In the genomic region with DNA sequence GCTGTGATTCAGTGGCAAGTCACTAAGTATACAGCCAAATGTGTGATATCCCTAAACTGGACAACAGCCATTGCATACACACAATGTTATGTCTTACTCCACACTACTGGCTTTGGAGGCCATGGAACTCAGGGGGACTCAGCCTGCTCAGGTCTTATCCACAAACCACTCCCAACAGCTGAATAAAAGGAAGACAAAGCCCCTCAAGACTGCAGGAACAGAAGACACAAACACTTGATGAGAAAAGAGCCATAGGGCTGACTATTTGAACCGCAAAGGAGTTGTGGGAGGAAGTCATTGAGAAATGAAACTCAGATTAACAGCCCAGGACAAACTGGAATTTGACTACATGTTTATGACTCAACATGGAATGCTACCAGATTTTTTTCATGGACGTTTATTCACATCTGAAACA, we compare ENCODE assay signal across 12 cellular contexts. TPM values are rescaled to one million over a fixed set of nuclear protein-coding genes. Genes with fewer than 3 reads are reported as not detected.
DNase-seq lines count a peak whose midpoint lies in the region; ATAC-seq, FAIRE-seq and TF ChIP-seq lines count a peak whose summit lies in the region.
"Had no signal": no experiment of that assay in that cellular context is flagged by ENCODE, and none has a peak within 500 bp of the region (broad histone marks: within the 10 kb centered on the region; RNA-seq: fewer than 3 reads in every experiment).

No MANE protein-coding gene starts in this region.

- intact Hi-C loops in activated T-helper 2 cell treated with anti-CD3 and anti-CD28 coated beads, Interferon-gamma antibody, Interleukin-2, Interleukin-4, amounts not matched to agents 10 μg/mL and 5 μg/mL and 100 μg/mL, durations not matched to agents 14 hours and 24 hours and 36 hours (cut with micrococcal nuclease): no loop called here

- no peak for ATAC-seq in stimulated activated naive CD8-positive, alpha-beta T cell treated with anti-CD3 and anti-CD28 coated beads, Interleukin-15, Interleukin-2, amounts not matched to agents 100 U/mL and 50 U/mL, for 24 hours
- ATAC-seq in HG02610 (IDR thresholded peaks at IDR 0.05; ENCODE audit: unreplicated experiment): no peak
- ATAC-seq: stimulated activated memory B cell treated with anti-CD40 and anti-IgM and Interleukin-4, amounts not matched to agents 10 μg/mL and 1 μg/mL and 100 μg/mL, for 72 hours had no signal

- no peaks in the 10 kb centered on the region for H3K9me3 Mint-ChIP-seq in stimulated activated naive CD8-positive, alpha-beta T cell treated with anti-CD3 and anti-CD28 coated beads, Interleukin-15, Interleukin-2, amounts not matched to agents 100 ng/mL and 50 ng/mL, for 24 hours
- H3K9me3 Mint-ChIP-seq in activated T-helper 2 cell treated with anti-CD3 and anti-CD28 coated beads, Interferon-gamma antibody, Interleukin-2, Interleukin-4, amounts not matched to agents 10 μg/mL and 5 μg/mL and 100 μg/mL, durations not matched to agents 14 hours and 24 hours and 36 hours: peaks cover 9% of the 10 kb centered on the region
- H3K9me3 Mint-ChIP-seq: dendritic cell treated with granulocyte-macrophage colony-stimulating factor and Interleukin-4, amounts not matched to agents 40 ng/mL and 50 ng/mL, for 4 days; stimulated activated memory B cell treated with anti-CD40 and anti-IgM and Interleukin-4, amounts not matched to agents 10 μg/mL and 1 μg/mL and 100 μg/mL, for 72 hours had no signal

- CTCF ChIA-PET in HEK293T (lab: Yijun Ruan, JAX): no interaction called here

- no peak for FAIRE-seq in GM12892 (lab: Jason Lieb, UNC)

- DNase-seq in stimulated activated naive CD8-positive, alpha-beta T cell treated with anti-CD3 and anti-CD28 coated beads, Interleukin-15, Interleukin-2, amounts not matched to agents 100 U/mL and 50 U/mL, for 24 hours: no peak
- DNase-seq in activated T-helper 2 cell treated with anti-CD3 and anti-CD28 coated beads, Interferon-gamma antibody, Interleukin-2, Interleukin-4, amounts not matched to agents 10 μg/mL and 5 μg/mL and 100 μg/mL, durations not matched to agents 14 hours and 24 hours and 36 hours (ENCODE audit: low spot score): no peak
- DNase-seq in kidney glomerular epithelial cell (lab: John Stamatoyannopoulos, UW) (peak; percentile 86), HEK293T (ENCODE audit: extremely low spot score) (no peak), GM12892 (ENCODE audit: insufficient read length) (no peak), NCI-H2029 treated with DMSO at 0.1 percent for 48 hours (lab: John Stamatoyannopoulos, UW) (no peak)
- DNase-seq: COR-L47, nucleus accumbens had no signal

- H3K4me1 Mint-ChIP-seq in stimulated activated naive CD8-positive, alpha-beta T cell treated with anti-CD3 and anti-CD28 coated beads, Interleukin-15, Interleukin-2, amounts not matched to agents 100 ng/mL and 50 ng/mL, for 24 hours (ENCODE audit: low read depth): peaks cover 53% of the 10 kb centered on the region
- peaks cover 60% of the 10 kb centered on the region for H3K4me1 Mint-ChIP-seq in activated T-helper 2 cell treated with anti-CD3 and anti-CD28 coated beads, Interferon-gamma antibody, Interleukin-2, Interleukin-4, amounts not matched to agents 10 μg/mL and 5 μg/mL and 100 μg/mL, durations not matched to agents 14 hours and 24 hours and 36 hours (ENCODE audit: low read depth)

- H3K4me3 Mint-ChIP-seq in stimulated activated naive CD8-positive, alpha-beta T cell treated with anti-CD3 and anti-CD28 coated beads, Interleukin-15, Interleukin-2, amounts not matched to agents 100 ng/mL and 50 ng/mL, for 24 hours: no peak overlapping the region
- no peak overlapping the region for H3K4me3 Mint-ChIP-seq in activated T-helper 2 cell treated with anti-CD3 and anti-CD28 coated beads, Interferon-gamma antibody, Interleukin-2, Interleukin-4, amounts not matched to agents 10 μg/mL and 5 μg/mL and 100 μg/mL, durations not matched to agents 14 hours and 24 hours and 36 hours (ENCODE audit: low read depth)
- H3K4me3 Mint-ChIP-seq: stimulated activated memory B cell treated with anti-CD40 and anti-IgM and Interleukin-4, amounts not matched to agents 10 μg/mL and 1 μg/mL and 100 μg/mL, for 72 hours had no signal

- POLR2A ChIA-PET in HEK293T (lab: Yijun Ruan, JAX): no interaction called here

- no peak for TF ChIP-seq POLR2A in GM12892 (IDR thresholded peaks at IDR 0.05; ENCODE audit: low read depth, low read length)

- no peaks in the 10 kb centered on the region for H3K36me3 Mint-ChIP-seq in stimulated activated naive CD8-positive, alpha-beta T cell treated with anti-CD3 and anti-CD28 coated beads, Interleukin-15, Interleukin-2, amounts not matched to agents 100 ng/mL and 50 ng/mL, for 24 hours (ENCODE audit: low read depth)
- H3K36me3 Mint-ChIP-seq in activated T-helper 2 cell treated with anti-CD3 and anti-CD28 coated beads, Interferon-gamma antibody, Interleukin-2, Interleukin-4, amounts not matched to agents 10 μg/mL and 5 μg/mL and 100 μg/mL, durations not matched to agents 14 hours and 24 hours and 36 hours (ENCODE audit: low read depth): peaks cover 33% of the 10 kb centered on the region
- H3K36me3 Mint-ChIP-seq: stimulated activated memory B cell treated with anti-CD40 and anti-IgM and Interleukin-4, amounts not matched to agents 10 μg/mL and 1 μg/mL and 100 μg/mL, for 72 hours had no signal

- no peaks in the 10 kb centered on the region for H3K27me3 Mint-ChIP-seq in stimulated activated naive CD8-positive, alpha-beta T cell treated with anti-CD3 and anti-CD28 coated beads, Interleukin-15, Interleukin-2, amounts not matched to agents 100 ng/mL and 50 ng/mL, for 24 hours
- no peaks in the 10 kb centered on the region for H3K27me3 Mint-ChIP-seq in activated T-helper 2 cell treated with anti-CD3 and anti-CD28 coated beads, Interferon-gamma antibody, Interleukin-2, Interleukin-4, amounts not matched to agents 10 μg/mL and 5 μg/mL and 100 μg/mL, durations not matched to agents 14 hours and 24 hours and 36 hours (ENCODE audit: low read depth)

- peak overlapping the region; percentile 65 for H3K27ac Mint-ChIP-seq in stimulated activated naive CD8-positive, alpha-beta T cell treated with anti-CD3 and anti-CD28 coated beads, Interleukin-15, Interleukin-2, amounts not matched to agents 100 ng/mL and 50 ng/mL, for 24 hours
- peak overlapping the region; percentile 26 for H3K27ac Mint-ChIP-seq in activated T-helper 2 cell treated with anti-CD3 and anti-CD28 coated beads, Interferon-gamma antibody, Interleukin-2, Interleukin-4, amounts not matched to agents 10 μg/mL and 5 μg/mL and 100 μg/mL, durations not matched to agents 14 hours and 24 hours and 36 hours
- H3K27ac Mint-ChIP-seq: dendritic cell treated with granulocyte-macrophage colony-stimulating factor and Interleukin-4, amounts not matched to agents 40 ng/mL and 50 ng/mL, for 4 days; stimulated activated memory B cell treated with anti-CD40 and anti-IgM and Interleukin-4, amounts not matched to agents 10 μg/mL and 1 μg/mL and 100 μg/mL, for 72 hours had no signal

TF ChIP-seq in HEK293T, 16 proteins besides CTCF, POLR2A, EP300 and RAD21:
- no peak for TF ChIP-seq SUZ12 (IDR thresholded peaks at IDR 0.05)
- TF ChIP-seq, protein P1, sequence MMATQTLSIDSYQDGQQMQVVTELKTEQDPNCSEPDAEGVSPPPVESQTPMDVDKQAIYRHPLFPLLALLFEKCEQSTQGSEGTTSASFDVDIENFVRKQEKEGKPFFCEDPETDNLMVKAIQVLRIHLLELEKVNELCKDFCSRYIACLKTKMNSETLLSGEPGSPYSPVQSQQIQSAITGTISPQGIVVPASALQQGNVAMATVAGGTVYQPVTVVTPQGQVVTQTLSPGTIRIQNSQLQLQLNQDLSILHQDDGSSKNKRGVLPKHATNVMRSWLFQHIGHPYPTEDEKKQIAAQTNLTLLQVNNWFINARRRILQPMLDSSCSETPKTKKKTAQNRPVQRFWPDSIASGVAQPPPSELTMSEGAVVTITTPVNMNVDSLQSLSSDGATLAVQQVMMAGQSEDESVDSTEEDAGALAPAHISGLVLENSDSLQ (IDR thresholded peaks at IDR 0.05): no peak
- no peak for TF ChIP-seq FOXK2 (IDR thresholded peaks at IDR 0.05)
- no peak for TF ChIP-seq BHLHE40 (IDR thresholded peaks at IDR 0.05; ENCODE audit: borderline replicate concordance)
- no peak for TF ChIP-seq CTBP1 (IDR thresholded peaks at IDR 0.05; ENCODE audit: borderline replicate concordance)
- TF ChIP-seq SP1 (IDR thresholded peaks at IDR 0.05): no peak
- TF ChIP-seq NFRKB (IDR thresholded peaks at IDR 0.05): no peak
- TF ChIP-seq ARNT (IDR thresholded peaks at IDR 0.05): no peak
- no peak for TF ChIP-seq HDGF (IDR thresholded peaks at IDR 0.05; ENCODE audit: borderline replicate concordance)
- no peak for TF ChIP-seq FOXM1 (IDR thresholded peaks at IDR 0.05; ENCODE audit: borderline replicate concordance)
- no peak for TF ChIP-seq LEF1 (IDR thresholded peaks at IDR 0.05; ENCODE audit: borderline replicate concordance)
- no peak for TF ChIP-seq TARDBP (IDR thresholded peaks at IDR 0.05)
- no peak for TF ChIP-seq L3MBTL2 (conservative IDR thresholded peaks at IDR 0.05)
- no peak for TF ChIP-seq FOXA1 (IDR thresholded peaks at IDR 0.05)
- no peak for TF ChIP-seq ZNF384 (IDR thresholded peaks at IDR 0.05)
- no peak for TF ChIP-seq ELF4 (IDR thresholded peaks at IDR 0.05)

RNA-seq across cellular contexts. Expression of a gene that starts 40.9 kb away (rescaled TPM):
- 53.3 and 54.1 TPM in 2 replicates for total RNA-seq in activated T-helper 2 cell treated with anti-CD3 and anti-CD28 coated beads, Interferon-gamma antibody, Interleukin-2, Interleukin-4, amounts not matched to agents 10 μg/mL and 5 μg/mL and 100 μg/mL, durations not matched to agents 14 hours and 24 hours and 36 hours
- polyA plus RNA-seq in GM12892 (2012; ENCODE audit: missing spikeins): not detected
